ENCODE assay signal across 1 cellular context in the genomic region with DNA sequence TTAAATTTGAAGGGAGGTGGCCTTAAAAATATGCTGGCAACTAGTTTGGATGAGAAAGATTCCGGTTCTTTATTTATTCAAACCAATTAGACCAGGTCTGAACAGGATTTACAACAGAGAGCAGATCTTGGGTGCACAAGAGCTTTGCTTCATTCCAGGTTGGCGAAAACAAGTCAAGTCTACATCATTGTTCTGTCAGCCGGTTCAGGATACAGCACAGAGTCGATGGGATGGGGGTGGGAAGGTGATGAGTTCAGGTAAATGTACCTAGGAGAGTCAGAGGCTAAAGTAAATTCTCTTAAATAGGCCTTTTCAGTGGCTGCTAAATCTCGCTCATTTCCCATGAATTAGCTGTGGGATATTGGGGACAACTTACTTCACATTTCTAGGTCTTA.
TF ChIP-seq lines count a peak whose summit lies in the region.

No MANE protein-coding gene starts in this region.

TF ChIP-seq in liver, 16 proteins besides CTCF, POLR2A, EP300 and RAD21 (continued from another document):
- TF ChIP-seq TAF1 (conservative IDR thresholded peaks at IDR 0.05) (no peak), GABPA (IDR thresholded peaks at IDR 0.05 in 1 of 2, conservative IDR thresholded peaks at IDR 0.05 in 1 of 2) (no peak), FOXA1 (IDR thresholded peaks at IDR 0.05) (no peak), SP1 (IDR thresholded peaks at IDR 0.05) (no peak), HNF4G (IDR thresholded peaks at IDR 0.05) (no peak), EGR1 (IDR thresholded peaks at IDR 0.05; ENCODE audit: low read depth in 2 of 2) (no peak), JUND (IDR thresholded peaks at IDR 0.05) (no peak), YY1 (IDR thresholded peaks at IDR 0.05) (no peak), HNF4A (conservative IDR thresholded peaks at IDR 0.05) (no peak)
- TF ChIP-seq, protein P1, sequence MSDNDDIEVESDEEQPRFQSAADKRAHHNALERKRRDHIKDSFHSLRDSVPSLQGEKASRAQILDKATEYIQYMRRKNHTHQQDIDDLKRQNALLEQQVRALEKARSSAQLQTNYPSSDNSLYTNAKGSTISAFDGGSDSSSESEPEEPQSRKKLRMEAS (IDR thresholded peaks at IDR 0.05), result no peak
